Comparison of ENCODE assay signal across 24 cellular contexts in genomic region chr20:62536731-62537401, GRCh38.
A peak's percentile ranks its signal among the peaks of the same experiment; 100 is the strongest.
DNase-seq lines count a peak whose midpoint lies in the region; ATAC-seq and TF ChIP-seq lines count a peak whose summit lies in the region.
"Had no signal": no experiment of that assay in that cellular context is flagged by ENCODE, and none has a peak within 500 bp of the region (broad histone marks: within the 10 kb centered on the region; RNA-seq: fewer than 3 reads in every experiment).

No MANE protein-coding gene starts in this region.

- no peak for ATAC-seq in stimulated activated naive CD8-positive, alpha-beta T cell treated with anti-CD3 and anti-CD28 coated beads, Interleukin-15, amount 100 ng/mL, for 72 hours
- no peak for ATAC-seq in stimulated activated naive CD8-positive, alpha-beta T cell treated with anti-CD3 and anti-CD28 coated beads, Interleukin-15, Interleukin-2, amounts not matched to agents 100 U/mL and 50 U/mL, for 24 hours
- ATAC-seq in HG03521 (IDR thresholded peaks at IDR 0.05; ENCODE audit: unreplicated experiment) = no peak
- ATAC-seq: gastroesophageal sphincter, GM12878 had no signal

- H3K14ac ChIP-seq in neuronal stem cell (ENCODE audit: low read length) = no peak overlapping the region

- no peak overlapping the region for H3K9ac ChIP-seq in neuronal stem cell (ENCODE audit: low read depth, low read length, poor library complexity)
- H3K9ac ChIP-seq: BLaER1 treated with 17β-estradiol and CSF1 and Interleukin-3, amounts not matched to agents 10 nM and 100 nM; KMS-11 had no signal

- H3K4me1 ChIP-seq in neuronal stem cell (ENCODE audit: control insufficient read depth in 2 of 2, insufficient read depth in 1 of 2, low read depth in 1 of 2, low read length in 2 of 2) = peaks cover 0 to 5% of the 10 kb centered on the region in 2 donors
- no peaks in the 10 kb centered on the region for H3K4me1 ChIP-seq in PC-9 (replicated peaks; ENCODE audit: insufficient read depth)
- H3K4me1 ChIP-seq: adrenal gland had no signal

- H3K4me3 Mint-ChIP-seq in stimulated activated naive CD8-positive, alpha-beta T cell treated with anti-CD3 and anti-CD28 coated beads, Interleukin-15, amount 100 ng/mL, for 72 hours = no peak overlapping the region
- H3K4me3 Mint-ChIP-seq: type B pancreatic cell had no signal

- CTCF ChIA-PET in PC-9 (lab: Charles Lee) = no interaction called here

- H3K27ac ChIP-seq in neuronal stem cell (replicated peaks; ENCODE audit: low read length) (no peak overlapping the region), PC-9 (no peak overlapping the region)
- H3K27ac ChIP-seq: adrenal gland; BLaER1 treated with 17β-estradiol and CSF1 and Interleukin-3, amounts not matched to agents 10 nM and 100 nM; epithelial cell of prostate; gastroesophageal sphincter; KMS-11; stomach; WERI-Rb-1 had no signal

- no CpG with 5 or more reads among the region's 19 CpGs for WGBS in neuronal stem cell (ENCODE audit: extremely low coverage in 2 of 2, insufficient read length in 2 of 2, insufficient replicate concordance in 1 of 2), 2 donors

- DNase-seq in stimulated activated naive CD8-positive, alpha-beta T cell treated with anti-CD3 and anti-CD28 coated beads, Interleukin-15, amount 100 ng/mL, for 72 hours = no peak
- no peak for DNase-seq in stimulated activated naive CD8-positive, alpha-beta T cell treated with anti-CD3 and anti-CD28 coated beads, Interleukin-15, Interleukin-2, amounts not matched to agents 100 U/mL and 50 U/mL, for 24 hours
- peak; percentile 43 for DNase-seq in fibroblast of villous mesenchyme (ENCODE audit: low read depth)
- DNase-seq in neuronal stem cell (ENCODE audit: low spot score) = no peak
- DNase-seq in NCI-H2081 (lab: John Stamatoyannopoulos, UW) = no peak
- no peak for DNase-seq in NAMALWA (ENCODE audit: low spot score)
- no peak for DNase-seq in PC-9
- DNase-seq: activated CD4-positive, alpha-beta T cell treated with anti-CD3 and anti-CD28 coated beads, Interleukin-2, amount 50 U/mL, for 4 hours; activated gamma-delta T cell; NCI-H1092; NCI-H2081 treated with DMSO at 0.1 percent for 48 hours; NCI-H510A; SHP77 treated with DMSO at 0.1 percent for 48 hours; stomach; T-helper 1 cell; WERI-Rb-1 had no signal

- intact Hi-C loops in PC-9 (cut with micrococcal nuclease; ENCODE audit: unreplicated experiment) = no loop called here

- H3K4ac ChIP-seq in neuronal stem cell (ENCODE audit: low read length) = no peak overlapping the region

- H2BK5ac ChIP-seq in neuronal stem cell (ENCODE audit: low read length) = no peak overlapping the region

- H3K4me2 ChIP-seq in neuronal stem cell (ENCODE audit: insufficient read depth, low read length, poor library complexity, severe bottlenecking) = no peak overlapping the region
- no peak overlapping the region for H3K4me2 ChIP-seq in PC-9
- H3K4me2 ChIP-seq: KMS-11 had no signal

- H3K27me3 ChIP-seq in neuronal stem cell (ENCODE audit: control insufficient read depth in 3 of 3, insufficient read depth in 3 of 3, low read depth in 1 of 3, low read length in 3 of 3) (peaks cover 0 to 68% (median 0%) of the 10 kb centered on the region in 3 experiments), PC-9 (ENCODE audit: insufficient read depth, low read depth) (peaks cover 92% of the 10 kb centered on the region)

- no peaks in the 10 kb centered on the region for H3K9me2 ChIP-seq in PC-9 (ENCODE audit: insufficient read depth)

- peak overlapping the region; percentile 34 to 46 for H3K27ac Mint-ChIP-seq in stimulated activated naive CD8-positive, alpha-beta T cell treated with anti-CD3 and anti-CD28 coated beads, Interleukin-15, amount 100 ng/mL, for 72 hours
- H3K27ac Mint-ChIP-seq: type B pancreatic cell had no signal

- no peaks in the 10 kb centered on the region for H3K79me1 ChIP-seq in neuronal stem cell (ENCODE audit: low read depth, low read length)

- H3F3A ChIP-seq in PC-9 (ENCODE audit: insufficient read depth, low read depth) = no peaks in the 10 kb centered on the region

- no peak overlapping the region for H4K91ac ChIP-seq in neuronal stem cell (ENCODE audit: low read depth, low read length, poor library complexity)

- H3K23ac ChIP-seq in neuronal stem cell (ENCODE audit: low read depth, low read length, poor library complexity) = peak overlapping the region; percentile 23

- H3K18ac ChIP-seq in neuronal stem cell (ENCODE audit: low read length) = peak overlapping the region; percentile 38

- no TSS peak for BruUV-seq in PC-9 (replicated peaks; lab: Mats Ljungman, UMichigan)

- H2AFZ ChIP-seq in neuronal stem cell (ENCODE audit: low read length) (no peak overlapping the region), PC-9 (no peak overlapping the region)

- H3K9me3 ChIP-seq in neuronal stem cell (replicated peaks in 1 of 2; ENCODE audit: control insufficient read depth in 2 of 2, insufficient read depth in 1 of 2, low read depth in 1 of 2, low read length in 2 of 2) = no peaks in the 10 kb centered on the region
- no peaks in the 10 kb centered on the region for H3K9me3 ChIP-seq in PC-9 (ENCODE audit: insufficient read depth, low read depth)
- H3K9me3 ChIP-seq: adrenal gland; BLaER1 treated with 17β-estradiol and CSF1 and Interleukin-3, amounts not matched to agents 10 nM and 100 nM; gastroesophageal sphincter; stomach had no signal

- TF ChIP-seq CTCF in fibroblast of villous mesenchyme (IDR thresholded peaks at IDR 0.05; ENCODE audit: insufficient read depth, low read depth, low read length) (no peak), PC-9 (conservative IDR thresholded peaks at IDR 0.05) (no peak)

- H3K9me3 Mint-ChIP-seq in stimulated activated naive CD8-positive, alpha-beta T cell treated with anti-CD3 and anti-CD28 coated beads, Interleukin-15, amount 100 ng/mL, for 72 hours = no peaks in the 10 kb centered on the region
- H3K9me3 Mint-ChIP-seq: type B pancreatic cell had no signal

- no peaks in the 10 kb centered on the region; the same call in 1 of the 2 replicates for H4K20me1 ChIP-seq in PC-9 (ENCODE audit: insufficient read depth)

- H3K27me3 Mint-ChIP-seq in stimulated activated naive CD8-positive, alpha-beta T cell treated with anti-CD3 and anti-CD28 coated beads, Interleukin-15, amount 100 ng/mL, for 72 hours = no peaks in the 10 kb centered on the region

- H2BK120ac ChIP-seq in neuronal stem cell (ENCODE audit: low read depth, low read length) = no peak overlapping the region

- H3K4me1 Mint-ChIP-seq in stimulated activated naive CD8-positive, alpha-beta T cell treated with anti-CD3 and anti-CD28 coated beads, Interleukin-15, amount 100 ng/mL, for 72 hours = peaks cover 6% of the 10 kb centered on the region

- no peak overlapping the region for H4K8ac ChIP-seq in neuronal stem cell (ENCODE audit: low read depth, low read length)

- POLR2A ChIA-PET in PC-9 (lab: Charles Lee; ENCODE audit: unreplicated experiment) = no interaction called here

- H3K4me3 ChIP-seq in fibroblast of villous mesenchyme (ENCODE audit: low read depth, low read length) (no peak overlapping the region), neuronal stem cell (ENCODE audit: low read length in 2 of 2) (no peak overlapping the region), PC-9 (no peak overlapping the region)
- H3K4me3 ChIP-seq: adrenal gland; BLaER1 treated with 17β-estradiol and CSF1 and Interleukin-3, amounts not matched to agents 10 nM and 100 nM; gastroesophageal sphincter; GM12878; stomach had no signal

- no peaks in the 10 kb centered on the region for H3K79me2 ChIP-seq in PC-9 (ENCODE audit: low read depth)

- H2AK5ac ChIP-seq in neuronal stem cell (ENCODE audit: low read depth, low read length) = peak overlapping the region; percentile 84

- H2BK12ac ChIP-seq in neuronal stem cell (ENCODE audit: low read length) = peak overlapping the region; percentile 41

- H2BK15ac ChIP-seq in neuronal stem cell (ENCODE audit: low read length) = peak overlapping the region; percentile 89

- H3K36me3 ChIP-seq in neuronal stem cell (replicated peaks in 1 of 2; ENCODE audit: control insufficient read depth in 2 of 2, insufficient read depth in 2 of 2, low read length in 2 of 2) (no peaks in the 10 kb centered on the region), PC-9 (ENCODE audit: low read depth) (no peaks in the 10 kb centered on the region)
- H3K36me3 ChIP-seq: adrenal gland; BLaER1 treated with 17β-estradiol and CSF1 and Interleukin-3, amounts not matched to agents 10 nM and 100 nM; gastroesophageal sphincter; stomach; WERI-Rb-1 had no signal
